9 cellular contexts compared by ENCODE assay signal in genomic region chr2:235594041-235594440, GRCh38.
DNase-seq lines count a peak whose midpoint lies in the region; ATAC-seq and TF ChIP-seq lines count a peak whose summit lies in the region.
"Had no signal": no experiment of that assay in that cellular context is flagged by ENCODE, and none has a peak within 500 bp of the region (broad histone marks: within the 10 kb centered on the region; RNA-seq: fewer than 3 reads in every experiment).

No MANE protein-coding gene starts in this region.

- H3K36me3 Mint-ChIP-seq in brain (peaks cover 17% of the 10 kb centered on the region), type B pancreatic cell (peaks cover 8% of the 10 kb centered on the region)

- ATAC-seq in HG03571 (IDR thresholded peaks at IDR 0.05; ENCODE audit: unreplicated experiment) (peak; percentile 60), HG03025 (IDR thresholded peaks at IDR 0.05; ENCODE audit: low FRiP score, unreplicated experiment) (no peak)

- H3K9me3 Mint-ChIP-seq in brain (peaks cover 0 to 4% (median 0%) of the 10 kb centered on the region in 5 experiments), type B pancreatic cell (no peaks in the 10 kb centered on the region)
- H3K9me3 Mint-ChIP-seq: central memory CD8-positive, alpha-beta T cell had no signal

- H3K4me3 Mint-ChIP-seq in brain, result peak overlapping the region in 1 of 5 experiments; percentile 14
- no peak overlapping the region for H3K4me3 Mint-ChIP-seq in type B pancreatic cell
- H3K4me3 Mint-ChIP-seq: central memory CD8-positive, alpha-beta T cell had no signal

- no peaks in the 10 kb centered on the region for H3K36me3 ChIP-seq in BE2C

- no peaks in the 10 kb centered on the region for H3K27me3 ChIP-seq in BE2C

- TF ChIP-seq CTCF in BE2C (IDR thresholded peaks at IDR 0.05; ENCODE audit: low read depth, low read length) (peak; percentile 67), brain (conservative IDR thresholded peaks at IDR 0.05) (peak; percentile 81 to 83), type B pancreatic cell (conservative IDR thresholded peaks at IDR 0.05) (peak; percentile 88)

- no peaks in the 10 kb centered on the region for H3K27me3 Mint-ChIP-seq in brain
- H3K27me3 Mint-ChIP-seq in type B pancreatic cell, result no peaks in the 10 kb centered on the region
- H3K27me3 Mint-ChIP-seq: central memory CD8-positive, alpha-beta T cell had no signal

- DNase-seq in BE2C, result no peak
- DNase-seq in NCI-H524 treated with DMSO at 0.1 percent for 48 hours (lab: John Stamatoyannopoulos, UW), result peak; percentile 69
- peak; percentile 86 for DNase-seq in iris pigment epithelial cell (ENCODE audit: low read depth)
- no peak for DNase-seq in type B pancreatic cell (ENCODE audit: extremely low spot score, unreplicated experiment)
- DNase-seq in activated CD4-positive, alpha-beta T cell treated with anti-CD3 and anti-CD28 coated beads for 4 hours, result no peak

- H3K27ac Mint-ChIP-seq in brain, result peak overlapping the region in 2 of 5 experiments; percentile 33 to 44
- H3K27ac Mint-ChIP-seq in type B pancreatic cell, result no peak overlapping the region

- no peak overlapping the region for H3K4me3 ChIP-seq in BE2C (ENCODE audit: low read depth, low read length)

- no peaks in the 10 kb centered on the region for H3K9me3 ChIP-seq in BE2C

- no peaks in the 10 kb centered on the region; the same call in 1 of the 2 replicates for H3K4me1 ChIP-seq in BE2C

- peaks cover 67% of the 10 kb centered on the region for H3K4me1 Mint-ChIP-seq in brain
- H3K4me1 Mint-ChIP-seq in type B pancreatic cell (ENCODE audit: unreplicated experiment), result peaks cover 12% of the 10 kb centered on the region
- H3K4me1 Mint-ChIP-seq: central memory CD8-positive, alpha-beta T cell had no signal

Comparison
In these comparisons a context has a peak if more than half of its experiments do, and no peak if none do; other contexts are left out.
1. DNase-seq: peak in NCI-H524 treated with DMSO at 0.1 percent for 48 hours (single experiment) and iris pigment epithelial cell (single experiment); none in BE2C (single experiment), type B pancreatic cell (single experiment) and activated CD4-positive, alpha-beta T cell treated with anti-CD3 and anti-CD28 coated beads for 4 hours (0 of 2).
2. Peak in every context shown above with its lines, with median percentiles within 50 percentile points of each other: CTCF ChIP-seq.